In genomic region chr17:2024572-2025219, GRCh38 we compare ENCODE assay signal across 8 cellular contexts. TPM values are rescaled to one million over a fixed set of nuclear protein-coding genes. Genes with fewer than 3 reads are reported as not detected.
DNase-seq lines count a peak whose midpoint lies in the region; ATAC-seq and TF ChIP-seq lines count a peak whose summit lies in the region.

No MANE protein-coding gene starts in this region.

- peak overlapping the region; percentile 79 for H3K4me3 Mint-ChIP-seq in nephron progenitor cell
- no peak overlapping the region for H3K4me3 Mint-ChIP-seq in activated CD4-positive, alpha-beta T cell treated with anti-CD3 and anti-CD28 coated beads, Interleukin-2, amount 10 ng/mL, durations not matched to agents 7 days and 5 days

- peaks cover 87% of the 10 kb centered on the region for H3K27me3 Mint-ChIP-seq in nephron progenitor cell (ENCODE audit: low read depth, poor library complexity)
- H3K27me3 Mint-ChIP-seq in activated CD4-positive, alpha-beta T cell treated with anti-CD3 and anti-CD28 coated beads, Interleukin-2, amount 10 ng/mL, durations not matched to agents 7 days and 5 days, result peaks cover 71% of the 10 kb centered on the region

- ATAC-seq in HG03442 (IDR thresholded peaks at IDR 0.05; ENCODE audit: unreplicated experiment), result no peak
- ATAC-seq in HG03196 (IDR thresholded peaks at IDR 0.05; ENCODE audit: unreplicated experiment), result no peak

- no peaks in the 10 kb centered on the region for H3K9me3 ChIP-seq in BLaER1 treated with 17β-estradiol and CSF1 and Interleukin-3, amounts not matched to agents 10 nM and 100 nM (replicated peaks in 1 of 11)

- H3K27ac ChIP-seq in BLaER1 treated with 17β-estradiol and CSF1 and Interleukin-3, amounts not matched to agents 10 nM and 100 nM, result peak overlapping the region in 9 of 11 experiments; percentile 62 to 83 (median 73); a peak in 18 of 22 replicates
- peak overlapping the region in 50 of 59 donors; percentile 2 to 90 (median 76) for H3K27ac ChIP-seq in dorsolateral prefrontal cortex

- TF ChIP-seq CTCF in LNCaP clone FGC (IDR thresholded peaks at IDR 0.05; ENCODE audit: control insufficient read depth, extremely low read depth, insufficient read depth), result no peak
- no peak for TF ChIP-seq CTCF in dorsolateral prefrontal cortex (IDR thresholded peaks at IDR 0.05 in 54 of 56, conservative IDR thresholded peaks at IDR 0.05 in 2 of 56; ENCODE audit: low read depth in 1 of 56, partially characterized antibody in 56 of 56)
- TF ChIP-seq CTCF in nephron progenitor cell (IDR thresholded peaks at IDR 0.05), result no peak

- H3K27ac Mint-ChIP-seq in nephron progenitor cell, result no peak overlapping the region
- H3K27ac Mint-ChIP-seq in activated CD4-positive, alpha-beta T cell treated with anti-CD3 and anti-CD28 coated beads, Interleukin-2, amount 10 ng/mL, durations not matched to agents 7 days and 5 days, result no peak overlapping the region

- H3K4me2 ChIP-seq in BLaER1 treated with 17β-estradiol and CSF1 and Interleukin-3, amounts not matched to agents 10 nM and 100 nM, result peak overlapping the region; percentile 99 to 100 (median 100)

- peak overlapping the region; percentile 57 to 87 (median 73) for H3K4me3 ChIP-seq in BLaER1 treated with 17β-estradiol and CSF1 and Interleukin-3, amounts not matched to agents 10 nM and 100 nM
- peak overlapping the region; percentile 61 for H3K4me3 ChIP-seq in LNCaP clone FGC (ENCODE audit: low read depth, low read length)
- H3K4me3 ChIP-seq in dorsolateral prefrontal cortex, result peak overlapping the region; percentile 33 to 83 (median 68)

- no peaks in the 10 kb centered on the region for H3K36me3 ChIP-seq in BLaER1 treated with 17β-estradiol and CSF1 and Interleukin-3, amounts not matched to agents 10 nM and 100 nM

- peaks cover 21 to 70% (median 45%) of the 10 kb centered on the region in 11 experiments for H3K27me3 ChIP-seq in BLaER1 treated with 17β-estradiol and CSF1 and Interleukin-3, amounts not matched to agents 10 nM and 100 nM
- peaks cover 0 to 42% (median 4%) of the 10 kb centered on the region in 45 donors for H3K27me3 ChIP-seq in dorsolateral prefrontal cortex

- no peaks in the 10 kb centered on the region for H3K36me3 Mint-ChIP-seq in nephron progenitor cell (ENCODE audit: low read depth)
- peaks cover 3% of the 10 kb centered on the region for H3K36me3 Mint-ChIP-seq in activated CD4-positive, alpha-beta T cell treated with anti-CD3 and anti-CD28 coated beads, Interleukin-2, amount 10 ng/mL, durations not matched to agents 7 days and 5 days (ENCODE audit: low read depth)

- DNase-seq in LNCaP clone FGC (ENCODE audit: low read depth) (no peak), dorsolateral prefrontal cortex (no peak), nephron progenitor cell (no peak), NCI-H2107 (lab: John Stamatoyannopoulos, UW) (no peak)
- no peak for DNase-seq in activated CD4-positive, alpha-beta T cell treated with anti-CD3 and anti-CD28 coated beads, Interleukin-2, amount 10 ng/mL, durations not matched to agents 7 days and 5 days

- CTCF ChIA-PET in activated CD4-positive, alpha-beta T cell treated with anti-CD3 and anti-CD28 coated beads, Interleukin-2, amount 10 ng/mL, durations not matched to agents 7 days and 5 days (lab: Charles Lee), result interaction anchor here (0.6 to 2.4 kb wide), 8 partner anchors 14 to 308 kb away, joined by 3 to 6 read pairs (median 3); partner anchors contain the start of gene HIC1

- peaks cover 0 to 28% (median 7%) of the 10 kb centered on the region in 11 experiments; a peak in 9 of 22 replicates for H4K20me1 ChIP-seq in BLaER1 treated with 17β-estradiol and CSF1 and Interleukin-3, amounts not matched to agents 10 nM and 100 nM

- H3K4me1 ChIP-seq in BLaER1 treated with 17β-estradiol and CSF1 and Interleukin-3, amounts not matched to agents 10 nM and 100 nM, result peaks cover 43 to 91% (median 80%) of the 10 kb centered on the region in 10 experiments

- peak overlapping the region; percentile 45 to 85 (median 73); a peak in 21 of 22 replicates for H3K9ac ChIP-seq in BLaER1 treated with 17β-estradiol and CSF1 and Interleukin-3, amounts not matched to agents 10 nM and 100 nM

- peaks cover 4% of the 10 kb centered on the region for H3K9me3 Mint-ChIP-seq in nephron progenitor cell
- H3K9me3 Mint-ChIP-seq in activated CD4-positive, alpha-beta T cell treated with anti-CD3 and anti-CD28 coated beads, Interleukin-2, amount 10 ng/mL, durations not matched to agents 7 days and 5 days, result no peaks in the 10 kb centered on the region

- H3K4me1 Mint-ChIP-seq in nephron progenitor cell, result peaks cover 43% of the 10 kb centered on the region
- peaks cover 15% of the 10 kb centered on the region for H3K4me1 Mint-ChIP-seq in activated CD4-positive, alpha-beta T cell treated with anti-CD3 and anti-CD28 coated beads, Interleukin-2, amount 10 ng/mL, durations not matched to agents 7 days and 5 days

- intact Hi-C loops in dorsolateral prefrontal cortex (cut with DNase I), result loop anchor here in 1 of 2 donors (2.0 kb wide), 1 partner anchor 112 kb away; no protein-coding TSS in a partner anchor

- POLR2A ChIA-PET in activated CD4-positive, alpha-beta T cell treated with anti-CD3 and anti-CD28 coated beads, Interleukin-2, amount 10 ng/mL, durations not matched to agents 7 days and 5 days (lab: Charles Lee), result no interaction called here

RNA-seq across cellular contexts. Expression of gene RTN4RL1, which starts 0.4 kb away (rescaled TPM):
- total RNA-seq in dorsolateral prefrontal cortex, result 10 to 100 TPM in 119 of 120 experiments, 1 to 10 TPM in 1; 4.8 to 43.6 (median 22.0) TPM
- total RNA-seq in activated CD4-positive, alpha-beta T cell treated with anti-CD3 and anti-CD28 coated beads, Interleukin-2, amount 10 ng/mL, durations not matched to agents 7 days and 5 days, result under 1 TPM; 0.19 to 0.20 TPM

RNA-seq across cellular contexts. Expression of gene DPH1, which starts 5.3 kb away (rescaled TPM):
- 100 to 1,000 TPM in 30 of 120 experiments, 10 to 100 TPM in 90; 57.6 to 158 (median 87.2) TPM for total RNA-seq in dorsolateral prefrontal cortex
- total RNA-seq in activated CD4-positive, alpha-beta T cell treated with anti-CD3 and anti-CD28 coated beads, Interleukin-2, amount 10 ng/mL, durations not matched to agents 7 days and 5 days, result 10 to 100 TPM; 31.3 to 37.8 TPM

RNA-seq across cellular contexts. Expression of gene OVCA2, which starts 17.1 kb away (rescaled TPM):
- 10 to 100 TPM in 108 of 120 experiments, 1 to 10 TPM in 12; 6.6 to 29.4 (median 16.4) TPM for total RNA-seq in dorsolateral prefrontal cortex
- 10 to 100 TPM; 36.8 to 37.9 TPM for total RNA-seq in activated CD4-positive, alpha-beta T cell treated with anti-CD3 and anti-CD28 coated beads, Interleukin-2, amount 10 ng/mL, durations not matched to agents 7 days and 5 days

RNA-seq across cellular contexts. Expression of gene HIC1, which starts 30.2 kb away (rescaled TPM):
- 10 to 100 TPM in 18 of 120 experiments, 1 to 10 TPM in 102; 1.6 to 17.4 (median 6.5) TPM for total RNA-seq in dorsolateral prefrontal cortex
- total RNA-seq in activated CD4-positive, alpha-beta T cell treated with anti-CD3 and anti-CD28 coated beads, Interleukin-2, amount 10 ng/mL, durations not matched to agents 7 days and 5 days, result 10 to 100 TPM; 29.0 to 31.0 TPM

Comparison
In these comparisons a context has a peak if more than half of its experiments do, and no peak if none do; other contexts are left out.
1. RNA of gene RTN4RL1, which starts 0.4 kb away (total RNA-seq): 4.8 to 43.6 TPM in dorsolateral prefrontal cortex; 0.19 to 0.20 TPM in activated CD4-positive, alpha-beta T cell treated with anti-CD3 and anti-CD28 coated beads, Interleukin-2, amount 10 ng/mL, durations not matched to agents 7 days and 5 days; every median in the first group is over 4 times any median in the second.
2. Peak in every context shown above with its lines, with median percentiles within 50 percentile points of each other: H3K4me3 ChIP-seq.